Comparison of ENCODE assay signal across 25 cellular contexts in genomic region chr17:6857904-6858303, GRCh38. TPM values are rescaled to one million over a fixed set of nuclear protein-coding genes. Genes with fewer than 3 reads are reported as not detected.
DNase-seq lines count a peak whose midpoint lies in the region; ATAC-seq, FAIRE-seq and TF ChIP-seq lines count a peak whose summit lies in the region.
"Had no signal": no experiment of that assay in that cellular context is flagged by ENCODE, and none has a peak within 500 bp of the region (broad histone marks: within the 10 kb centered on the region; RNA-seq: fewer than 3 reads in every experiment).

No MANE protein-coding gene starts in this region.

- no peak overlapping the region for H3K9ac ChIP-seq in DND-41 (ENCODE audit: low read depth, low read length)
- H3K9ac ChIP-seq in GM12878 (ENCODE audit: control insufficient read depth, insufficient read depth, low read length) = no peak overlapping the region
- H3K9ac ChIP-seq: GM23248 had no signal

- CTCF ChIA-PET in OCI-LY7 (lab: Charles Lee; ENCODE audit: unreplicated experiment) = no interaction called here
- CTCF ChIA-PET in GM12878 (lab: Yijun Ruan, JAX) = no interaction called here

- H3K4me3 ChIP-seq in DND-41 (ENCODE audit: low read depth in 1 of 2, low read length in 2 of 2) (no peak overlapping the region), OCI-LY7 (ENCODE audit: low read depth, low read length, poor library complexity, severe bottlenecking) (peak overlapping the region; percentile 80), GM12878 (0 out of 2 replicates have a peak overlapping the region, but pooled peaks have one; percentile 22), right lobe of liver (no peak overlapping the region)
- H3K4me3 ChIP-seq: GM23248, HAP-1 had no signal

- ATAC-seq in DND-41 (ENCODE audit: insufficient read depth, low read depth) = no peak
- ATAC-seq in GM12878 = no peak
- ATAC-seq in right lobe of liver = peak; percentile 71 to 77 (median 75)

- no peak for TF ChIP-seq EP300 in GM12878 (IDR thresholded peaks at IDR 0.05; ENCODE audit: borderline replicate concordance in 1 of 2, control insufficient read depth in 1 of 2, low read depth in 2 of 2, low read length in 2 of 2)

- H3K27me3 Mint-ChIP-seq in T-helper 2 cell treated with Interferon-gamma antibody and Interleukin-4, amounts not matched to agents 5 μg/mL and 100 μg/mL, for 36 hours (ENCODE audit: low read depth) = peaks cover 28% of the 10 kb centered on the region

- H4K20me1 ChIP-seq in DND-41 (ENCODE audit: insufficient read depth, low read length) (peaks cover 5% of the 10 kb centered on the region), OCI-LY7 (ENCODE audit: insufficient read depth, low read length) (no peaks in the 10 kb centered on the region), GM12878 (ENCODE audit: control insufficient read depth, insufficient read depth) (no peaks in the 10 kb centered on the region)

- peaks cover 9% of the 10 kb centered on the region; the same call in 1 of the 2 replicates for H3K36me3 ChIP-seq in DND-41 (ENCODE audit: insufficient read depth, low read length)
- H3K36me3 ChIP-seq in OCI-LY7 (ENCODE audit: insufficient read depth, low read length) = peaks cover 36% of the 10 kb centered on the region
- no peaks in the 10 kb centered on the region for H3K36me3 ChIP-seq in GM12878 (ENCODE audit: control insufficient read depth in 2 of 2, insufficient read depth in 2 of 2, low read length in 1 of 2)
- H3K36me3 ChIP-seq in right lobe of liver = no peaks in the 10 kb centered on the region
- H3K36me3 ChIP-seq: HAP-1 had no signal

- DNase-seq in DND-41 = no peak
- DNase-seq in OCI-LY7 (ENCODE audit: low spot score) = no peak
- no peak for DNase-seq in GM12878 (ENCODE audit: low read depth, low spot score)
- no peak for DNase-seq in right lobe of liver
- no peak for DNase-seq in T-helper 9 cell
- DNase-seq in HuH-7 (ENCODE audit: low spot score) = no peak
- no peak for DNase-seq in T-helper 2 cell treated with Interferon-gamma antibody and Interleukin-4, amounts not matched to agents 5 μg/mL and 100 μg/mL, for 36 hours (ENCODE audit: low spot score)
- no peak for DNase-seq in NCI-H146 treated with DMSO at 0.1 percent for 48 hours (lab: John Stamatoyannopoulos, UW; ENCODE audit: unreplicated experiment)
- DNase-seq: C1 segment of cervical spinal cord; CD4-positive, CD25-positive, alpha-beta regulatory T cell; CD8-positive, alpha-beta memory T cell; COR-L47; DMS 273 treated with DMSO at 0.1 percent for 48 hours; DMS53; GF-D8; GM23248; Karpas-422; KBM-7 had no signal

- RAD21 ChIA-PET in GM12878 (lab: Charles Lee; ENCODE audit: unreplicated experiment) = no interaction called here

- H3K79me2 ChIP-seq in DND-41 (ENCODE audit: insufficient read depth, low read length) (peaks cover 85% of the 10 kb centered on the region), OCI-LY7 (ENCODE audit: insufficient read depth, low read depth, low read length) (peaks cover 64% of the 10 kb centered on the region), GM12878 (ENCODE audit: control insufficient read depth, insufficient read depth, low read length) (peaks cover 2% of the 10 kb centered on the region)

- no peaks in the 10 kb centered on the region for H3K9me3 ChIP-seq in DND-41 (ENCODE audit: insufficient read depth, low read length, severe bottlenecking)
- peaks cover 23% of the 10 kb centered on the region for H3K9me3 ChIP-seq in OCI-LY7 (ENCODE audit: low read length)
- H3K9me3 ChIP-seq in GM12878 (replicated peaks; ENCODE audit: control insufficient read depth, insufficient read depth, low read length) = no peaks in the 10 kb centered on the region; the same call in 1 of the 3 replicates
- no peaks in the 10 kb centered on the region for H3K9me3 ChIP-seq in right lobe of liver
- H3K9me3 ChIP-seq: HAP-1 had no signal

- no peak for TF ChIP-seq POLR2A in GM12878 (IDR thresholded peaks at IDR 0.05; ENCODE audit: low read depth, low read length)
- TF ChIP-seq POLR2A in right lobe of liver (IDR thresholded peaks at IDR 0.05) = no peak

- POLR2A ChIA-PET in OCI-LY7 (lab: Charles Lee) (no interaction called here), GM12878 (lab: Charles Lee) (no interaction called here)

- H2AFZ ChIP-seq in DND-41 (ENCODE audit: low read depth, low read length) (no peak overlapping the region), OCI-LY7 (ENCODE audit: low read length) (no peak overlapping the region), GM12878 (ENCODE audit: control insufficient read depth, low read depth, low read length) (no peak overlapping the region)
- H2AFZ ChIP-seq: GM23248 had no signal

- in situ Hi-C loops in GM12878 (cut with MboI) = no loop called here

- BruUV-seq in OCI-LY7 (replicated peaks; lab: Mats Ljungman, UMichigan) (no TSS peak), GM12878 (replicated peaks; lab: Mats Ljungman, UMichigan) (no TSS peak)

- H3K36me3 Mint-ChIP-seq in T-helper 2 cell treated with Interferon-gamma antibody and Interleukin-4, amounts not matched to agents 5 μg/mL and 100 μg/mL, for 36 hours (ENCODE audit: low read depth) = peaks cover 4% of the 10 kb centered on the region
- H3K36me3 Mint-ChIP-seq: CD4-positive, CD25-positive, alpha-beta regulatory T cell; CD8-positive, alpha-beta memory T cell had no signal

- no peak for TF ChIP-seq RAD21 in GM12878 (IDR thresholded peaks at IDR 0.05; ENCODE audit: insufficient read depth, low read depth, low read length)

- no peaks in the 10 kb centered on the region for H3K9me2 ChIP-seq in OCI-LY7 (ENCODE audit: insufficient read depth, low read length)

- peaks cover 4% of the 10 kb centered on the region for H3K9me3 Mint-ChIP-seq in T-helper 2 cell treated with Interferon-gamma antibody and Interleukin-4, amounts not matched to agents 5 μg/mL and 100 μg/mL, for 36 hours
- H3K9me3 Mint-ChIP-seq: CD8-positive, alpha-beta memory T cell had no signal

- peaks cover 58% of the 10 kb centered on the region for H3K4me1 ChIP-seq in DND-41 (ENCODE audit: insufficient read depth, low read length)
- peaks cover 53% of the 10 kb centered on the region for H3K4me1 ChIP-seq in OCI-LY7 (ENCODE audit: insufficient read depth, low read length, poor library complexity, severe bottlenecking)
- no peaks in the 10 kb centered on the region for H3K4me1 ChIP-seq in GM12878 (ENCODE audit: control insufficient read depth, insufficient read depth, low read length)
- peaks cover 0 to 16% (median 3%) of the 10 kb centered on the region in 4 donors for H3K4me1 ChIP-seq in right lobe of liver
- H3K4me1 ChIP-seq: HAP-1 had no signal

- no peak overlapping the region for H3K4me3 Mint-ChIP-seq in T-helper 2 cell treated with Interferon-gamma antibody and Interleukin-4, amounts not matched to agents 5 μg/mL and 100 μg/mL, for 36 hours
- H3K4me3 Mint-ChIP-seq: CD4-positive, CD25-positive, alpha-beta regulatory T cell; IgD-negative memory B cell had no signal

- peaks cover 10% of the 10 kb centered on the region for H3K4me1 Mint-ChIP-seq in T-helper 2 cell treated with Interferon-gamma antibody and Interleukin-4, amounts not matched to agents 5 μg/mL and 100 μg/mL, for 36 hours (ENCODE audit: low read depth)

- intact Hi-C loops in OCI-LY7 (cut with micrococcal nuclease; ENCODE audit: unreplicated experiment) = loop anchor here (5.0 kb wide), 1 partner anchor 154 kb away; the partner anchor contains the start of gene RNASEK
- intact Hi-C loops in GM12878 (cut with micrococcal nuclease; ENCODE audit: unreplicated experiment) = no loop called here
- intact Hi-C loops in right lobe of liver (cut with DNase I) = no loop called here

- no peak for FAIRE-seq in GM12878 (lab: Jason Lieb, UNC)

- WGBS in GM12878 (ENCODE audit: insufficient coverage, insufficient replicate concordance, low lambda C conversion rate, missing lambda C conversion rate) = 20% methylated on average over 2 of the region's 2 CpGs
- 38% methylated on average over 2 of the region's 2 CpGs for WGBS in right lobe of liver (ENCODE audit: insufficient coverage, low coverage, low lambda C conversion rate, missing lambda C conversion rate)

- H3K27ac ChIP-seq in DND-41 (ENCODE audit: low read length) (no peak overlapping the region), OCI-LY7 (ENCODE audit: low read depth, low read length, poor library complexity, severe bottlenecking) (peak overlapping the region; percentile 6), GM12878 (ENCODE audit: control insufficient read depth, insufficient read depth) (no peak overlapping the region), right lobe of liver (peak overlapping the region in 2 of 3 donors; percentile 43 to 45)
- H3K27ac ChIP-seq: GM23248, HL-60 had no signal

- no peak for TF ChIP-seq CTCF in DND-41 (IDR thresholded peaks at IDR 0.05; ENCODE audit: borderline replicate concordance, extremely low read depth, low read length, poor library complexity, severe bottlenecking)
- no peak for TF ChIP-seq CTCF in OCI-LY7 (conservative IDR thresholded peaks at IDR 0.05; ENCODE audit: low read length)
- TF ChIP-seq CTCF in GM12878 (IDR thresholded peaks at IDR 0.05 in 2 of 3, conservative IDR thresholded peaks at IDR 0.05 in 1 of 3; ENCODE audit: control insufficient read depth in 2 of 3, extremely low read depth in 1 of 3, insufficient read depth in 1 of 3, low read depth in 3 of 3, low read length in 3 of 3) = no peak
- TF ChIP-seq CTCF in right lobe of liver (IDR thresholded peaks at IDR 0.05) = no peak

- no peak overlapping the region for H3K27ac Mint-ChIP-seq in T-helper 2 cell treated with Interferon-gamma antibody and Interleukin-4, amounts not matched to agents 5 μg/mL and 100 μg/mL, for 36 hours
- H3K27ac Mint-ChIP-seq: CD4-positive, CD25-positive, alpha-beta regulatory T cell had no signal

- H3K27me3 ChIP-seq in DND-41 (ENCODE audit: insufficient read depth, low read length, poor library complexity) = no peaks in the 10 kb centered on the region
- H3K27me3 ChIP-seq in GM12878 (replicated peaks in 1 of 2; ENCODE audit: control insufficient read depth in 2 of 2, insufficient read depth in 2 of 2, low read length in 1 of 2) = no peaks in the 10 kb centered on the region
- H3K27me3 ChIP-seq in right lobe of liver = no peaks in the 10 kb centered on the region

- H3K4me2 ChIP-seq in DND-41 (ENCODE audit: insufficient read depth, low read length) (peak overlapping the region; percentile 81; the same call in 1 of the 2 replicates), OCI-LY7 (ENCODE audit: low read length) (peak overlapping the region; percentile 93), GM12878 (ENCODE audit: control insufficient read depth, insufficient read depth) (no peak overlapping the region)

- SMC1A ChIA-PET in GM12878 (lab: Charles Lee; ENCODE audit: uncharacterized antibody, unreplicated experiment) = interaction anchor here (1.9 kb wide), 1 partner anchor 11 kb away, joined by 5 read pairs; no protein-coding TSS in a partner anchor

RNA-seq across cellular contexts. Expression of gene TEKT1, which starts 26.4 kb away (rescaled TPM):
- not detected in 2 replicates for total RNA-seq in OCI-LY7 (2014; rRNA removed; shearing (Covaris generic))
- total RNA-seq in OCI-LY7 (2022) = not detected in 2 replicates
- not detected in 2 replicates for total RNA-seq in GM12878 (2013; cell fraction: nucleolus; rRNA removed)
- total RNA-seq in GM12878 (2014; rRNA removed) = not detected in 2 replicates
- total RNA-seq in GM12878 (2014; rRNA removed; fragmentation: Illumina TruSeq; extraction: Trizol) = not detected in 2 replicates
- not detected in 2 replicates for total RNA-seq in GM12878 (2021)
- polyA plus RNA-seq in GM12878 (2011; ENCODE audit: low read depth) = not detected
- polyA plus RNA-seq in GM12878 (2011; rRNA removed) = not detected in 2 replicates
- polyA plus RNA-seq in GM12878 (2011; cell fraction: cytosol; rRNA removed) = not detected in 2 replicates
- not detected in 2 replicates for polyA plus RNA-seq in GM12878 (2011; cell fraction: nucleus; rRNA removed)
- polyA plus RNA-seq in GM12878 (2012) = not detected in 2 replicates
- polyA plus RNA-seq in GM12878 (2014; fragmentation: Illumina TruSeq; extraction: Trizol) = not detected in 2 replicates
- not detected for polyA plus RNA-seq in GM12878 (2014; fragmentation: Nextera tagmentation; extraction: Ambion mirVana)
- polyA plus RNA-seq in GM12878 (2014; rRNA removed) = not detected in 2 replicates
- polyA plus RNA-seq in GM12878 (2016; fragmentation: Nextera tagmentation; extraction: Ambion mirVana) = not detected
- 0.15 TPM in 1 of 2 replicates, not detected in the other for polyA minus RNA-seq in GM12878 (2011; rRNA and poly(A)+ RNA removed)
- not detected in 2 replicates for polyA minus RNA-seq in GM12878 (2011; cell fraction: cytosol; rRNA and poly(A)+ RNA removed)
- polyA minus RNA-seq in GM12878 (2011; cell fraction: nucleus; rRNA and poly(A)+ RNA removed) = not detected in 2 replicates
- total RNA-seq in right lobe of liver = not detected
- total RNA-seq: A673; CD4-positive, CD25-positive, alpha-beta regulatory T cell; CD8-positive, alpha-beta memory T cell; GM23248; H4; HT1080 had no signal
- polyA plus RNA-seq: AG04450; CD4-positive, CD25-positive, alpha-beta regulatory T cell; CD8-positive, alpha-beta memory T cell; GM23248; IgD-negative memory B cell had no signal

Comparison
In these comparisons a context has a peak if more than half of its experiments do, and no peak if none do; other contexts are left out.
1. ATAC-seq: peak in right lobe of liver (4 of 4); none in DND-41 (single experiment) and GM12878 (single experiment).
2. H3K27ac ChIP-seq: peak in OCI-LY7 (single experiment) and right lobe of liver (2 of 3); none in DND-41 (single experiment) and GM12878 (single experiment).
3. H3K4me3 ChIP-seq: peak in OCI-LY7 (single experiment) and GM12878 (single experiment); none in DND-41 (0 of 2) and right lobe of liver (0 of 3).